Comparison of ENCODE assay signal across 9 cellular contexts in the genomic region with DNA sequence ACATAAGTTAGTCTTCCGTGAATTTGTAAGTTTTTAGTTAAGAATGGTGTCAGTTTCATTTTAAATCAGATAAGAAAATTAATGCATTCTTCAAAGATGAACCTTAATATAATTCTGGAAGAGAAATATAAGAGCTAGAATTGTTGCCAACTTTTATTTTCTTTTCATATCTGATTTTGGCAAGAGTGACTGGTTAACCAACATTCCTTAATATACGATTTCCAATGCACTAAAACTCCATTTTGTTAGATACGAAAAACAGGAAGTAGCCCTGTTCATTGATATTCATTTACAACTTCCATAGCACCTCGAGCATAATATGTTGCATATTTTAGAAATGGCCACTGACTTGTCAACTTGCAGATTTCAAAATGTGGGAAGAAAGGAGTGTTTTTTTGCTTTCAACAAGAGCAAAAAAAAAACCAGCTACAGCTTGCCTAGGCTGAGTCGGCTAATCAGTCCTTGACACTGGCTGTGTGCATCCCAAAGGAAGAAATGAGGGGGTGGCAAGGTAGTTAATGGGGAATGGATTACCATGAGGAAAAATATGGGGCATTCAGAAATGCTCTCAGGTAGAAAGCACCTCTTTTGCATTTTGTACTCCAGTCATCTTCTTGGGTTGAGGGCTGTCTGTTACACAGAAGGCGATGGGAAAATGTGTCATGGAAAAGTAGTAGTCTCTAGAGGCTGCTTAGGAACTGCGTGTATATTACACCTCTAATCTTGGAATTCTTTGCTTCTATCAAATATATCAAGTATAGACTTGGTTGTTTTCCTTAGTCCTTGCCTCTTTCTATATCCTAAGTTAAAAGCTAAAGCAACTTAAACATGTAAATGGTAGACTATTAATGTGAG. TPM values are rescaled to one million over a fixed set of nuclear protein-coding genes. Genes with fewer than 3 reads are reported as not detected.
DNase-seq lines count a peak whose midpoint lies in the region; ATAC-seq and TF ChIP-seq lines count a peak whose summit lies in the region.
"Had no signal": no experiment of that assay in that cellular context is flagged by ENCODE, and none has a peak within 500 bp of the region (broad histone marks: within the 10 kb centered on the region; RNA-seq: fewer than 3 reads in every experiment).

No MANE protein-coding gene starts in this region.

- no peak for TF ChIP-seq EP300 in ovary (IDR thresholded peaks at IDR 0.05)

- no peaks in the 10 kb centered on the region for H3K27me3 Mint-ChIP-seq in central memory CD8-positive, alpha-beta T cell
- no peaks in the 10 kb centered on the region for H3K27me3 Mint-ChIP-seq in natural killer cell treated with Interleukin-12 subunit alpha and Interleukin-12 subunit beta and Interleukin-15 and Interleukin-18, amount 100 ng/mL, for 72 hours

- H3K4me3 ChIP-seq in DND-41 (ENCODE audit: low read depth in 1 of 2, low read length in 2 of 2), result no peak overlapping the region
- H3K4me3 ChIP-seq in ovary, result no peak overlapping the region

- TF ChIP-seq CTCF in DND-41 (IDR thresholded peaks at IDR 0.05; ENCODE audit: borderline replicate concordance, extremely low read depth, low read length, poor library complexity, severe bottlenecking) (no peak), ovary (IDR thresholded peaks at IDR 0.05) (no peak)

- H3K4me1 Mint-ChIP-seq in central memory CD8-positive, alpha-beta T cell, result peaks cover 51% of the 10 kb centered on the region
- peaks cover 43 to 52% of the 10 kb centered on the region in 2 donors for H3K4me1 Mint-ChIP-seq in natural killer cell treated with Interleukin-12 subunit alpha and Interleukin-12 subunit beta and Interleukin-15 and Interleukin-18, amount 100 ng/mL, for 72 hours (ENCODE audit: low read depth in 2 of 2)

- peaks cover 15% of the 10 kb centered on the region for H3K4me1 ChIP-seq in DND-41 (ENCODE audit: insufficient read depth, low read length)
- peaks cover 8% of the 10 kb centered on the region for H3K4me1 ChIP-seq in ovary (ENCODE audit: insufficient read depth)

- no peaks in the 10 kb centered on the region for H3K79me2 ChIP-seq in DND-41 (ENCODE audit: insufficient read depth, low read length)

- H4K20me1 ChIP-seq in DND-41 (ENCODE audit: insufficient read depth, low read length), result peaks cover 21% of the 10 kb centered on the region

- ATAC-seq in DND-41 (ENCODE audit: insufficient read depth, low read depth), result no peak
- ATAC-seq in central memory CD8-positive, alpha-beta T cell (replicated peaks; ENCODE audit: extremely low read depth, poor library complexity, severe bottlenecking), result no peak
- ATAC-seq in natural killer cell treated with Interleukin-12 subunit alpha and Interleukin-12 subunit beta and Interleukin-15 and Interleukin-18, amount 100 ng/mL, for 72 hours, result no peak
- no peak for ATAC-seq in HG03520 (IDR thresholded peaks at IDR 0.05; ENCODE audit: unreplicated experiment)

- no peak overlapping the region for H3K9ac ChIP-seq in DND-41 (ENCODE audit: low read depth, low read length)

- H3K9me3 ChIP-seq in DND-41 (ENCODE audit: insufficient read depth, low read length, severe bottlenecking) (no peaks in the 10 kb centered on the region), ovary (no peaks in the 10 kb centered on the region)

- H3K36me3 ChIP-seq in DND-41 (ENCODE audit: insufficient read depth, low read length), result no peaks in the 10 kb centered on the region
- no peaks in the 10 kb centered on the region for H3K36me3 ChIP-seq in ovary

- DNase-seq in DND-41 (no peak), NOMO-1 (lab: John Stamatoyannopoulos, UW; ENCODE audit: unreplicated experiment in 2 of 2) (peak; percentile 53 to 70), HuH-7.5 (ENCODE audit: low spot score) (no peak), NCI-H146 (lab: John Stamatoyannopoulos, UW) (no peak), ovary (no peak)
- no peak for DNase-seq in central memory CD8-positive, alpha-beta T cell (ENCODE audit: low spot score in 2 of 2)
- no peak for DNase-seq in natural killer cell treated with Interleukin-12 subunit alpha and Interleukin-12 subunit beta and Interleukin-15 and Interleukin-18, amount 100 ng/mL, for 72 hours (ENCODE audit: low spot score)
- DNase-seq: NCI-H1417 had no signal

- H3K27me3 ChIP-seq in DND-41 (ENCODE audit: insufficient read depth, low read length, poor library complexity), result peaks cover 33% of the 10 kb centered on the region
- no peaks in the 10 kb centered on the region for H3K27me3 ChIP-seq in ovary

- no peak for TF ChIP-seq POLR2A in ovary (IDR thresholded peaks at IDR 0.05)

- H3K9me3 Mint-ChIP-seq in central memory CD8-positive, alpha-beta T cell, result no peaks in the 10 kb centered on the region
- no peaks in the 10 kb centered on the region for H3K9me3 Mint-ChIP-seq in natural killer cell treated with Interleukin-12 subunit alpha and Interleukin-12 subunit beta and Interleukin-15 and Interleukin-18, amount 100 ng/mL, for 72 hours

- H3K4me2 ChIP-seq in DND-41 (ENCODE audit: insufficient read depth, low read length), result peak overlapping the region; percentile 20; the same call in 1 of the 2 replicates

- peak overlapping the region; percentile 77 for H3K27ac Mint-ChIP-seq in central memory CD8-positive, alpha-beta T cell (ENCODE audit: low read depth)
- peak overlapping the region; percentile 37 to 91 for H3K27ac Mint-ChIP-seq in natural killer cell treated with Interleukin-12 subunit alpha and Interleukin-12 subunit beta and Interleukin-15 and Interleukin-18, amount 100 ng/mL, for 72 hours

- H3K4me3 Mint-ChIP-seq in central memory CD8-positive, alpha-beta T cell, result peak overlapping the region; percentile 72
- H3K4me3 Mint-ChIP-seq in natural killer cell treated with Interleukin-12 subunit alpha and Interleukin-12 subunit beta and Interleukin-15 and Interleukin-18, amount 100 ng/mL, for 72 hours, result peak overlapping the region; percentile 82

- 72 to 75% (median 72%) methylated on average over 7 of the region's 7 CpGs for WGBS in ovary, 3 donors

- intact Hi-C loops in ovary (cut with DNase I), result loop anchor here in 2 of 4 donors (5.0 to 10.0 kb wide), 2 partner anchors 334 to 462 kb away; no protein-coding TSS in a partner anchor

- H2AFZ ChIP-seq in DND-41 (ENCODE audit: low read depth, low read length), result no peak overlapping the region

- H3K36me3 Mint-ChIP-seq in central memory CD8-positive, alpha-beta T cell (ENCODE audit: insufficient read depth), result peaks cover 13% of the 10 kb centered on the region
- no peaks in the 10 kb centered on the region for H3K36me3 Mint-ChIP-seq in natural killer cell treated with Interleukin-12 subunit alpha and Interleukin-12 subunit beta and Interleukin-15 and Interleukin-18, amount 100 ng/mL, for 72 hours

- H3K27ac ChIP-seq in DND-41 (ENCODE audit: low read length), result no peak overlapping the region
- H3K27ac ChIP-seq in ovary, result no peak overlapping the region

RNA-seq across cellular contexts. Expression of gene MAP3K1, which starts 3.9 kb away (rescaled TPM):
- 10 to 100 TPM; 11.1 to 16.3 TPM for total RNA-seq in natural killer cell treated with Interleukin-12 subunit alpha and Interleukin-12 subunit beta and Interleukin-15 and Interleukin-18, amount 100 ng/mL, for 72 hours
- total RNA-seq in ovary, result 10 to 100 TPM; 15.7 to 29.8 (median 21.7) TPM
- polyA plus RNA-seq in ovary, result 10 to 100 TPM in 1 of 2 donors, 1 to 10 TPM in 1; 5.4 to 12.2 TPM

Comparison
In these comparisons a context has a peak if more than half of its experiments do, and no peak if none do; other contexts are left out.
1. DNase-seq: peak in NOMO-1 (2 of 2); none in DND-41 (single experiment), central memory CD8-positive, alpha-beta T cell (0 of 2), natural killer cell treated with Interleukin-12 subunit alpha and Interleukin-12 subunit beta and Interleukin-15 and Interleukin-18, amount 100 ng/mL, for 72 hours (single experiment), HuH-7.5 (single experiment), NCI-H146 (single experiment) and ovary (0 of 5).